In genomic region chr2:95018861-95019550, GRCh38 we compare ENCODE assay signal across 26 cellular contexts. TPM values are rescaled to one million over a fixed set of nuclear protein-coding genes. Genes with fewer than 3 reads are reported as not detected.
DNase-seq lines count a peak whose midpoint lies in the region; ATAC-seq and TF ChIP-seq lines count a peak whose summit lies in the region.
"Had no signal": no experiment of that assay in that cellular context is flagged by ENCODE, and none has a peak within 500 bp of the region (broad histone marks: within the 10 kb centered on the region; RNA-seq: fewer than 3 reads in every experiment).

No MANE protein-coding gene starts in this region.

- no peak for DNase-seq in HCT116 (ENCODE audit: low read depth, low spot score)
- peak; percentile 34 for DNase-seq in WERI-Rb-1
- DNase-seq in foreskin keratinocyte, result no peak
- DNase-seq in neuronal stem cell (ENCODE audit: low spot score), result no peak
- no peak for DNase-seq in NCI-H1092 (lab: John Stamatoyannopoulos, UW)
- DNase-seq in NCI-H2227 (lab: John Stamatoyannopoulos, UW; ENCODE audit: unreplicated experiment), result no peak
- no peak for DNase-seq in NCI-H774 (lab: John Stamatoyannopoulos, UW)
- no peak for DNase-seq in AG08395 (ENCODE audit: low spot score)
- DNase-seq: activated CD4-positive, alpha-beta T cell treated with anti-CD3 and anti-CD28 coated beads, Interleukin-2, amount 50 U/mL, for 1 hour; activated CD8-positive, alpha-beta memory T cell treated with anti-CD3 and anti-CD28 coated beads, Interleukin-2, amount 50 U/mL, for 4 hours; activated effector memory CD4-positive, alpha-beta T cell treated with Interleukin-2 at 50 U/mL for 16 hours; activated naive CD8-positive, alpha-beta T cell treated with anti-CD3 and anti-CD28 coated beads, Interleukin-2, amount 50 U/mL, for 24 hours; brain microvascular endothelial cell; cortex of kidney; KG1; mammary epithelial cell; MV-4-11; NCI-H187 treated with DMSO at 0.1 percent for 48 hours; NCI-H226; SJCRH30; stimulated activated CD4-positive, alpha-beta T cell treated with anti-CD3 and anti-CD28 coated beads, Interleukin-2, amount 100 ng/mL, for 48 hours; stimulated activated naive CD4-positive, alpha-beta T cell; T-helper 1 cell; tibial artery had no signal

- RAD21 ChIA-PET in HCT116 (lab: Charles Lee; ENCODE audit: low non-redundant PET in 1 of 2, low total read pairs in 2 of 2, uncharacterized antibody in 2 of 2, unreplicated experiment in 2 of 2), result no interaction called here

- WGBS in neuronal stem cell (ENCODE audit: extremely low coverage in 2 of 2, insufficient read length in 2 of 2, insufficient replicate concordance in 1 of 2), 2 donors, result no CpG with 5 or more reads among the region's 12 CpGs

- no peaks in the 10 kb centered on the region for H3K79me2 ChIP-seq in HCT116 (ENCODE audit: insufficient read depth, low read length)
- H3K79me2 ChIP-seq: hepatocyte had no signal

- H4K91ac ChIP-seq in neuronal stem cell (ENCODE audit: low read depth, low read length, poor library complexity), result no peak overlapping the region

- H2BK12ac ChIP-seq in neuronal stem cell (ENCODE audit: low read length), result no peak overlapping the region

- H3K4me3 ChIP-seq in HCT116 (replicated peaks in 1 of 2; ENCODE audit: low read depth in 1 of 2, low read length in 2 of 2) (no peak overlapping the region), WERI-Rb-1 (ENCODE audit: low read depth, low read length) (no peak overlapping the region), neuronal stem cell (ENCODE audit: low read length in 2 of 2) (no peak overlapping the region)
- H3K4me3 ChIP-seq: hepatocyte, SJCRH30, tibial artery had no signal

- no peak overlapping the region for H3K27ac ChIP-seq in HCT116 (ENCODE audit: low read depth, low read length)
- no peak overlapping the region for H3K27ac ChIP-seq in WERI-Rb-1
- no peak overlapping the region for H3K27ac ChIP-seq in foreskin keratinocyte
- H3K27ac ChIP-seq in neuronal stem cell (replicated peaks; ENCODE audit: low read length), result no peak overlapping the region
- H3K27ac ChIP-seq: brain microvascular endothelial cell, hepatocyte, SJCRH30, tibial artery had no signal

- no peaks in the 10 kb centered on the region for H3K9me2 ChIP-seq in HCT116 (ENCODE audit: insufficient read depth)

- H2BK120ac ChIP-seq in neuronal stem cell (ENCODE audit: low read depth, low read length), result no peak overlapping the region

- no peak overlapping the region for H2AFZ ChIP-seq in HCT116 (ENCODE audit: low read depth, low read length, poor library complexity, severe bottlenecking)
- no peak overlapping the region for H2AFZ ChIP-seq in neuronal stem cell (ENCODE audit: low read length)
- H2AFZ ChIP-seq: hepatocyte had no signal

- BruUV-seq in HCT116 (replicated peaks; lab: Mats Ljungman, UMichigan), result no TSS peak

- intact Hi-C loops in HCT116 (cut with micrococcal nuclease), result no loop called here

- no peak for TF ChIP-seq RAD21 in HCT116 (IDR thresholded peaks at IDR 0.05; ENCODE audit: low read depth)

- H3K18ac ChIP-seq in neuronal stem cell (ENCODE audit: low read length), result no peak overlapping the region

- H3K23ac ChIP-seq in neuronal stem cell (ENCODE audit: low read depth, low read length, poor library complexity), result no peak overlapping the region

- H3K4me2 ChIP-seq in HCT116 (ENCODE audit: low read length), result no peak overlapping the region
- no peak overlapping the region for H3K4me2 ChIP-seq in neuronal stem cell (ENCODE audit: insufficient read depth, low read length, poor library complexity, severe bottlenecking)
- H3K4me2 ChIP-seq: hepatocyte had no signal

- peaks cover 0 to 8% of the 10 kb centered on the region in 2 experiments; a peak in 1 of 4 replicates for H3K4me1 ChIP-seq in HCT116 (ENCODE audit: control insufficient read depth in 1 of 2, insufficient read depth in 2 of 2, low read length in 2 of 2)
- H3K4me1 ChIP-seq in foreskin keratinocyte, result no peaks in the 10 kb centered on the region
- H3K4me1 ChIP-seq in neuronal stem cell (ENCODE audit: control insufficient read depth in 2 of 2, insufficient read depth in 1 of 2, low read depth in 1 of 2, low read length in 2 of 2), result no peaks in the 10 kb centered on the region
- H3K4me1 ChIP-seq: SJCRH30 had no signal

- TF ChIP-seq POLR2A in HCT116 (IDR thresholded peaks at IDR 0.05; ENCODE audit: borderline replicate concordance, extremely low read depth, insufficient read depth, insufficient read length), result no peak

- no peaks in the 10 kb centered on the region for H3K27me3 ChIP-seq in HCT116 (ENCODE audit: insufficient read depth, low read length)
- no peaks in the 10 kb centered on the region for H3K27me3 ChIP-seq in WERI-Rb-1 (ENCODE audit: insufficient read depth, low read depth, severe bottlenecking)
- H3K27me3 ChIP-seq in foreskin keratinocyte, result peaks cover 22% of the 10 kb centered on the region
- H3K27me3 ChIP-seq in neuronal stem cell (ENCODE audit: control insufficient read depth in 3 of 3, insufficient read depth in 3 of 3, low read depth in 1 of 3, low read length in 3 of 3), result peaks cover 0 to 66% (median 15%) of the 10 kb centered on the region in 3 experiments

- H3K9ac ChIP-seq in HCT116 (ENCODE audit: low read length), result no peak overlapping the region
- no peak overlapping the region for H3K9ac ChIP-seq in neuronal stem cell (ENCODE audit: low read depth, low read length, poor library complexity)

- POLR2A ChIA-PET in HCT116 (lab: Charles Lee), result no interaction called here

- H3K79me1 ChIP-seq in neuronal stem cell (ENCODE audit: low read depth, low read length), result no peaks in the 10 kb centered on the region

- TF ChIP-seq CTCF in HCT116 (IDR thresholded peaks at IDR 0.05 in 2 of 3, conservative IDR thresholded peaks at IDR 0.05 in 1 of 3; ENCODE audit: borderline replicate concordance in 1 of 3, insufficient read depth in 1 of 3, low read depth in 2 of 3, low read length in 2 of 3), result no peak
- peak; percentile 31; the same call in 1 of the 2 replicates for TF ChIP-seq CTCF in WERI-Rb-1 (IDR thresholded peaks at IDR 0.05; ENCODE audit: low read depth, low read length)
- TF ChIP-seq CTCF in foreskin keratinocyte (conservative IDR thresholded peaks at IDR 0.05), result no peak

- CTCF ChIA-PET in HCT116 (lab: Charles Lee), result interaction anchor here (0.8 to 1.6 kb wide), 3 partner anchors 11 to 97 kb away, joined by 3 to 4 read pairs (median 3); no protein-coding TSS in a partner anchor

- H4K20me1 ChIP-seq in HCT116 (ENCODE audit: insufficient read depth), result no peaks in the 10 kb centered on the region

- H2BK15ac ChIP-seq in neuronal stem cell (ENCODE audit: low read length), result no peak overlapping the region

- H2BK5ac ChIP-seq in neuronal stem cell (ENCODE audit: low read length), result no peak overlapping the region

- H4K8ac ChIP-seq in neuronal stem cell (ENCODE audit: low read depth, low read length), result no peak overlapping the region

- peak; percentile 51 for ATAC-seq in HCT116
- peak; percentile 31 for ATAC-seq in foreskin keratinocyte
- ATAC-seq: activated naive CD8-positive, alpha-beta T cell treated with anti-CD3 and anti-CD28 coated beads, Interleukin-2, amount 50 U/mL, for 24 hours; Panc1 had no signal

- no peak overlapping the region for H3K4ac ChIP-seq in neuronal stem cell (ENCODE audit: low read length)

- H2AK5ac ChIP-seq in neuronal stem cell (ENCODE audit: low read depth, low read length), result peak overlapping the region; percentile 23

- no peak overlapping the region for H3K14ac ChIP-seq in neuronal stem cell (ENCODE audit: low read length)

- H3K36me3 ChIP-seq in HCT116 (ENCODE audit: control insufficient read depth in 1 of 2, insufficient read depth in 2 of 2, low read length in 2 of 2) (no peaks in the 10 kb centered on the region), WERI-Rb-1 (no peaks in the 10 kb centered on the region), neuronal stem cell (replicated peaks in 1 of 2; ENCODE audit: control insufficient read depth in 2 of 2, insufficient read depth in 2 of 2, low read length in 2 of 2) (no peaks in the 10 kb centered on the region)
- H3K36me3 ChIP-seq: brain microvascular endothelial cell, SJCRH30, tibial artery had no signal

- H3K9me3 ChIP-seq in HCT116 (ENCODE audit: control insufficient read depth in 1 of 2, insufficient read depth in 1 of 2, low read depth in 1 of 2, low read length in 2 of 2) (no peaks in the 10 kb centered on the region), WERI-Rb-1 (ENCODE audit: severe bottlenecking) (no peaks in the 10 kb centered on the region), neuronal stem cell (replicated peaks in 1 of 2; ENCODE audit: control insufficient read depth in 2 of 2, insufficient read depth in 1 of 2, low read depth in 1 of 2, low read length in 2 of 2) (no peaks in the 10 kb centered on the region)
- H3K9me3 ChIP-seq: SJCRH30, tibial artery had no signal

TF ChIP-seq in HCT116, 20 proteins besides CTCF, POLR2A, EP300 and RAD21 (continues in another document):
- TF ChIP-seq CBX3 (IDR thresholded peaks at IDR 0.05; ENCODE audit: low read depth) (no peak), EGR1 (IDR thresholded peaks at IDR 0.05; ENCODE audit: low read depth) (no peak), TCF7L2 (IDR thresholded peaks at IDR 0.05; ENCODE audit: borderline replicate concordance, extremely low read depth, insufficient read depth, insufficient read length) (no peak), ZBTB33 (IDR thresholded peaks at IDR 0.05; ENCODE audit: extremely low read depth, insufficient replicate concordance, low read length) (no peak), JUND (IDR thresholded peaks at IDR 0.05) (no peak), SP1 (IDR thresholded peaks at IDR 0.05; ENCODE audit: low read depth) (no peak), EZH2phosphoT487 (IDR thresholded peaks at IDR 0.05; ENCODE audit: borderline replicate concordance) (no peak)

RNA-seq across cellular contexts. Expression of gene MAL, which starts 6.5 kb away (rescaled TPM):
- total RNA-seq in HCT116 (2021; ENCODE audit: unreplicated experiment), result not detected
- polyA plus RNA-seq in HCT116 (2012), result not detected in 2 replicates
- total RNA-seq in foreskin keratinocyte, result not detected in 2 replicates
- polyA plus RNA-seq in foreskin keratinocyte, result not detected in 2 replicates
- polyA plus RNA-seq in neuronal stem cell (2013, experiment 1 of 2), result 0.18 TPM
- polyA plus RNA-seq in neuronal stem cell (2013, experiment 2 of 2), result 0.19 TPM
- total RNA-seq: mammary epithelial cell, SJCRH30 had no signal
- polyA plus RNA-seq: hepatocyte, mammary epithelial cell had no signal
